ENCODE assay signal across 8 cellular contexts in genomic region chr9:99118782-99119466, GRCh38. TPM values are rescaled to one million over a fixed set of nuclear protein-coding genes. Genes with fewer than 3 reads are reported as not detected.
DNase-seq lines count a peak whose midpoint lies in the region; ATAC-seq, FAIRE-seq and TF ChIP-seq lines count a peak whose summit lies in the region.

No MANE protein-coding gene starts in this region.

- no peaks in the 10 kb centered on the region for H3K27me3 Mint-ChIP-seq in activated T-helper 2 cell treated with anti-CD3 and anti-CD28 coated beads, Interferon-gamma antibody, Interleukin-2, Interleukin-4, amounts not matched to agents 10 μg/mL and 5 μg/mL and 100 μg/mL, durations not matched to agents 14 hours and 24 hours and 36 hours (ENCODE audit: low read depth)

- H3K27ac ChIP-seq in RWPE1 = no peak overlapping the region

- H3K79me2 ChIP-seq in Loucy (ENCODE audit: insufficient read depth, low read length) = peaks cover 100% of the 10 kb centered on the region

- H3K9me3 ChIP-seq in Loucy (ENCODE audit: insufficient read depth, low read depth, low read length) = no peaks in the 10 kb centered on the region

- H3K9ac ChIP-seq in Loucy (ENCODE audit: low read depth, low read length, poor library complexity, severe bottlenecking) = peak overlapping the region; percentile 58

- peak overlapping the region; percentile 66 for H3K4me3 Mint-ChIP-seq in activated T-helper 2 cell treated with anti-CD3 and anti-CD28 coated beads, Interferon-gamma antibody, Interleukin-2, Interleukin-4, amounts not matched to agents 10 μg/mL and 5 μg/mL and 100 μg/mL, durations not matched to agents 14 hours and 24 hours and 36 hours (ENCODE audit: low read depth)

- H3K9me2 ChIP-seq in Loucy (replicated peaks; ENCODE audit: low read depth, low read length) = no peaks in the 10 kb centered on the region

- H4K20me1 ChIP-seq in Loucy (ENCODE audit: insufficient read depth, low read length, poor library complexity, severe bottlenecking) = peaks cover 92% of the 10 kb centered on the region

- peak overlapping the region; percentile 77 for H3K27ac Mint-ChIP-seq in activated T-helper 2 cell treated with anti-CD3 and anti-CD28 coated beads, Interferon-gamma antibody, Interleukin-2, Interleukin-4, amounts not matched to agents 10 μg/mL and 5 μg/mL and 100 μg/mL, durations not matched to agents 14 hours and 24 hours and 36 hours

- TF ChIP-seq POLR2A in GM12892 (IDR thresholded peaks at IDR 0.05; ENCODE audit: low read depth, low read length) = peak; percentile 44; the same call in 1 of the 2 replicates
- no peak for TF ChIP-seq POLR2A in lower leg skin (IDR thresholded peaks at IDR 0.05)

- DNase-seq in GM12892 (ENCODE audit: insufficient read length) (peak; percentile 30), A172 (ENCODE audit: low spot score) (no peak), lower leg skin (ENCODE audit: low spot score in 2 of 2) (no peak), RWPE1 (ENCODE audit: low spot score) (no peak)
- peak; percentile 49 for DNase-seq in activated T-helper 2 cell treated with anti-CD3 and anti-CD28 coated beads, Interferon-gamma antibody, Interleukin-2, Interleukin-4, amounts not matched to agents 10 μg/mL and 5 μg/mL and 100 μg/mL, durations not matched to agents 14 hours and 24 hours and 36 hours (ENCODE audit: low spot score)
- peak; percentile 20 for DNase-seq in stimulated activated CD8-positive, alpha-beta memory T cell treated with anti-CD3 and anti-CD28 coated beads, Interleukin-15, amount 100 ng/mL, for 1 hour (ENCODE audit: low read depth)

- ATAC-seq in GM21723 (IDR thresholded peaks at IDR 0.05; ENCODE audit: unreplicated experiment) = peak; percentile 95

- no peaks in the 10 kb centered on the region for H3K27me3 ChIP-seq in Loucy (ENCODE audit: insufficient read depth, low read length, poor library complexity, severe bottlenecking)

- no peaks in the 10 kb centered on the region for H3K36me3 ChIP-seq in Loucy (ENCODE audit: insufficient read depth, low read length)

- WGBS in lower leg skin, 2 donors = 88 to 90% methylated on average over 7 of the region's 7 CpGs

- H3K4me1 Mint-ChIP-seq in activated T-helper 2 cell treated with anti-CD3 and anti-CD28 coated beads, Interferon-gamma antibody, Interleukin-2, Interleukin-4, amounts not matched to agents 10 μg/mL and 5 μg/mL and 100 μg/mL, durations not matched to agents 14 hours and 24 hours and 36 hours (ENCODE audit: low read depth) = peaks cover 59% of the 10 kb centered on the region

- H3K36me3 Mint-ChIP-seq in activated T-helper 2 cell treated with anti-CD3 and anti-CD28 coated beads, Interferon-gamma antibody, Interleukin-2, Interleukin-4, amounts not matched to agents 10 μg/mL and 5 μg/mL and 100 μg/mL, durations not matched to agents 14 hours and 24 hours and 36 hours (ENCODE audit: low read depth) = peaks cover 27% of the 10 kb centered on the region

- no peaks in the 10 kb centered on the region for H3K9me3 Mint-ChIP-seq in activated T-helper 2 cell treated with anti-CD3 and anti-CD28 coated beads, Interferon-gamma antibody, Interleukin-2, Interleukin-4, amounts not matched to agents 10 μg/mL and 5 μg/mL and 100 μg/mL, durations not matched to agents 14 hours and 24 hours and 36 hours

- CTCF ChIA-PET in RWPE1 (lab: Yijun Ruan, JAX) = interaction anchor here (0.9 kb wide), 1 partner anchor 12 kb away, joined by 3 read pairs; no protein-coding TSS in a partner anchor

- POLR2A ChIA-PET in RWPE1 (lab: Yijun Ruan, JAX; ENCODE audit: low non-redundant PET) = no interaction called here

- intact Hi-C loops in activated T-helper 2 cell treated with anti-CD3 and anti-CD28 coated beads, Interferon-gamma antibody, Interleukin-2, Interleukin-4, amounts not matched to agents 10 μg/mL and 5 μg/mL and 100 μg/mL, durations not matched to agents 14 hours and 24 hours and 36 hours (cut with micrococcal nuclease) = loop anchor here (1.0 to 5.0 kb wide), 4 partner anchors 9 to 61 kb away; partner anchors contain the start of gene TGFBR1
- intact Hi-C loops in lower leg skin (cut with DNase I; ENCODE audit: low total_unique reads) = no loop called here

- H3K4me1 ChIP-seq in Loucy (ENCODE audit: insufficient read depth, low read length, poor library complexity, severe bottlenecking) = peaks cover 77% of the 10 kb centered on the region

- H3F3A ChIP-seq in Loucy (ENCODE audit: low read depth) = no peaks in the 10 kb centered on the region

- H3K4me2 ChIP-seq in Loucy (ENCODE audit: low read depth, low read length, poor library complexity, severe bottlenecking) = peak overlapping the region; percentile 84

- H3K4me3 ChIP-seq in Loucy (ENCODE audit: low read length, poor library complexity, severe bottlenecking) (peak overlapping the region; percentile 61), lower leg skin (ENCODE audit: low read depth, poor library complexity, severe bottlenecking) (no peak overlapping the region)

- no peak for TF ChIP-seq CTCF in Loucy (conservative IDR thresholded peaks at IDR 0.05; ENCODE audit: low read length)
- no peak for TF ChIP-seq CTCF in lower leg skin (IDR thresholded peaks at IDR 0.05)
- no peak for TF ChIP-seq CTCF in RWPE1 (conservative IDR thresholded peaks at IDR 0.05; ENCODE audit: low read depth)

- no peak overlapping the region for H2AFZ ChIP-seq in Loucy (ENCODE audit: low read length)

- FAIRE-seq in GM12892 (lab: Jason Lieb, UNC) = peak; percentile 90

RNA-seq across cellular contexts. Expression of gene TGFBR1, which starts 14.0 kb away (rescaled TPM):
- polyA plus RNA-seq in GM12892 (2012; ENCODE audit: missing spikeins) = 15.0 TPM
- 30.6 and 30.8 TPM in 2 replicates for total RNA-seq in activated T-helper 2 cell treated with anti-CD3 and anti-CD28 coated beads, Interferon-gamma antibody, Interleukin-2, Interleukin-4, amounts not matched to agents 10 μg/mL and 5 μg/mL and 100 μg/mL, durations not matched to agents 14 hours and 24 hours and 36 hours
- total RNA-seq in A172 (2014; rRNA removed; shearing (Covaris generic)) = 30.3 and 31.1 TPM in 2 replicates
- 10 to 100 TPM; 10.1 to 23.3 (median 16.0) TPM for total RNA-seq in lower leg skin

Comparison
In these comparisons a context has a peak if more than half of its experiments do, and no peak if none do; other contexts are left out.
1. DNase-seq: peak in GM12892 (single experiment), activated T-helper 2 cell treated with anti-CD3 and anti-CD28 coated beads, Interferon-gamma antibody, Interleukin-2, Interleukin-4, amounts not matched to agents 10 μg/mL and 5 μg/mL and 100 μg/mL, durations not matched to agents 14 hours and 24 hours and 36 hours (single experiment) and stimulated activated CD8-positive, alpha-beta memory T cell treated with anti-CD3 and anti-CD28 coated beads, Interleukin-15, amount 100 ng/mL, for 1 hour (single experiment); none in A172 (single experiment), lower leg skin (0 of 2) and RWPE1 (single experiment).